17 cellular contexts compared by ENCODE assay signal in genomic region chr2:200171761-200172482, GRCh38.
DNase-seq lines count a peak whose midpoint lies in the region; ATAC-seq and TF ChIP-seq lines count a peak whose summit lies in the region.
"Had no signal": no experiment of that assay in that cellular context is flagged by ENCODE, and none has a peak within 500 bp of the region (broad histone marks: within the 10 kb centered on the region; RNA-seq: fewer than 3 reads in every experiment).

No MANE protein-coding gene starts in this region.

- ATAC-seq in esophagus mucosa = no peak

- no peak overlapping the region for H3K27ac ChIP-seq in SJCRH30
- H3K27ac ChIP-seq in caudate nucleus (ENCODE audit: low read depth, low read length) = no peak overlapping the region
- H3K27ac ChIP-seq: BLaER1, left ventricle myocardium inferior had no signal

- no peak overlapping the region for H3K4me3 ChIP-seq in SJCRH30
- H3K4me3 ChIP-seq in foreskin fibroblast (ENCODE audit: low read depth in 1 of 2, low read length in 2 of 2) = no peak overlapping the region
- H3K4me3 ChIP-seq in skeletal muscle cell (ENCODE audit: low read depth, low read length) = no peak overlapping the region
- H3K4me3 ChIP-seq: BLaER1, left ventricle myocardium inferior had no signal

- no peaks in the 10 kb centered on the region for H3K36me3 ChIP-seq in SJCRH30
- H3K36me3 ChIP-seq: BLaER1, left ventricle myocardium inferior had no signal

- H3K27me3 ChIP-seq in SJCRH30 = no peaks in the 10 kb centered on the region
- H3K27me3 ChIP-seq: BLaER1 had no signal

- H3K9me3 ChIP-seq in SJCRH30 (replicated peaks) = peaks cover 4% of the 10 kb centered on the region; the same call in 1 of the 2 replicates

- DNase-seq in HCEC 1CT = peak; percentile 33
- DNase-seq in SJCRH30 = peak; percentile 26 to 53
- peak; percentile 77 to 79 for DNase-seq in foreskin fibroblast
- DNase-seq in skeletal muscle cell (ENCODE audit: low read depth) = peak; percentile 98
- DNase-seq in caudate nucleus (lab: John Stamatoyannopoulos, UW) = no peak
- no peak for DNase-seq in pons (ENCODE audit: low spot score)
- DNase-seq: activated CD4-positive, alpha-beta memory T cell treated with anti-CD3 and anti-CD28 coated beads, Interleukin-2, amount 10 ng/mL, durations not matched to agents 7 days and 5 days; activated T-cell treated with anti-CD3 and anti-CD28 coated beads, Interleukin-2, amount 50 U/mL, for 72 hours; DMS153; erythroblast; hypothalamus; left ventricle myocardium inferior; naive B cell; NCI-H1436 treated with DMSO at 0.1 percent for 48 hours; OCI-M1 had no signal

- no peak for TF ChIP-seq CTCF in foreskin fibroblast (IDR thresholded peaks at IDR 0.05; ENCODE audit: low read depth, low read length)

- peaks cover 13% of the 10 kb centered on the region for H3K4me1 ChIP-seq in SJCRH30
- H3K4me1 ChIP-seq: BLaER1 had no signal

Comparison
In these comparisons a context has a peak if more than half of its experiments do, and no peak if none do; other contexts are left out.
1. DNase-seq: peak in HCEC 1CT (single experiment), SJCRH30 (2 of 2), foreskin fibroblast (2 of 2) and skeletal muscle cell (single experiment); none in caudate nucleus (0 of 61) and pons (single experiment).